1 cellular context compared by ENCODE assay signal in the genomic region with DNA sequence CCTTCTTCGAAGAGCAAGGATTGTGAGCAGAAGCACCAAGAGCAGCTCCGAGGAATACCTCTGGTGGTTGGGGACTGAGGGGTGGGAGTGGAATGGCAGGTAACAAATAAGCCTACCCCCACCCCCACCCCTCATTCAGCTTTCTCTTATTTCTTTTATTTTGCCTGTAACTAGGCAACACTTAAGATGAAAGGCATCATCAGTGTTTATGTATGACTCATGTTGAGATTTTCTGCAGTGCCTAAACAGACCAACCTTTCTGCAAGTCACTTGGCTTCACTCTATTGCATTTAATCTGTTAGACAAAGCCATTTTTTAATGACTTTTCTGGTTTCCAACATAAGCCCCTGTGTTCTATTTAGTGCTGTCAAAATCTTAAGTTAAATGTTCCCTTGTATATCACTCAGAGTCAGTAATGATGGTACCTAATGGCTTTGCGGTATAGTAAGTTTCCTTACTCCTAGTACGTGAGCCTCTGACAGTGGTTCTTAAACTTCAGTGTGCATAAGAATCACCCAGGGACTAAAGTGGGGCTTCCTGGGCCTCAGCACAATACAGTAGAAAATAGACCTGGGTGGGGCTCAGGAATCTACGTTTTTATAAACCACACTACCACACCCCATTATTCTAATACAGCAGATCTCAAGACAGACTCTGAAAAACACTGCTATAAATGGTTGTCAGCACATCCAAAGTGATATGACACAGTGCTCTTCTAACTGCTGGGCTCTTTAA.
TF ChIP-seq lines count a peak whose summit lies in the region.

No MANE protein-coding gene starts in this region.

TF ChIP-seq in GM23338, 12 proteins besides CTCF, POLR2A, EP300 and RAD21 (continued from another document):
- TF ChIP-seq REST (IDR thresholded peaks at IDR 0.05; ENCODE audit: unreplicated experiment) (no peak), NANOG (IDR thresholded peaks at IDR 0.05; ENCODE audit: borderline replicate concordance) (no peak), JUNB (IDR thresholded peaks at IDR 0.05; ENCODE audit: unreplicated experiment) (no peak), CREB1 (CRISPR knock-in tag; IDR thresholded peaks at IDR 0.05; ENCODE audit: low read depth) (no peak), ZNF114 (CRISPR knock-in tag; IDR thresholded peaks at IDR 0.05) (no peak), ZNF331 (CRISPR knock-in tag; IDR thresholded peaks at IDR 0.05; ENCODE audit: low read depth) (no peak), EZH2 (IDR thresholded peaks at IDR 0.05; ENCODE audit: low read depth, unreplicated experiment) (no peak), POLR2AphosphoS5 (IDR thresholded peaks at IDR 0.05; ENCODE audit: low read depth) (no peak), EZH2phosphoT487 (IDR thresholded peaks at IDR 0.05; ENCODE audit: unreplicated experiment) (no peak), STAT1 (IDR thresholded peaks at IDR 0.05; ENCODE audit: unreplicated experiment) (no peak), ETS1 (IDR thresholded peaks at IDR 0.05) (no peak)
TF ChIP-seq in GM23338: peak in this region for 0.
